Comparison of ENCODE assay signal across 16 cellular contexts in the genomic region with DNA sequence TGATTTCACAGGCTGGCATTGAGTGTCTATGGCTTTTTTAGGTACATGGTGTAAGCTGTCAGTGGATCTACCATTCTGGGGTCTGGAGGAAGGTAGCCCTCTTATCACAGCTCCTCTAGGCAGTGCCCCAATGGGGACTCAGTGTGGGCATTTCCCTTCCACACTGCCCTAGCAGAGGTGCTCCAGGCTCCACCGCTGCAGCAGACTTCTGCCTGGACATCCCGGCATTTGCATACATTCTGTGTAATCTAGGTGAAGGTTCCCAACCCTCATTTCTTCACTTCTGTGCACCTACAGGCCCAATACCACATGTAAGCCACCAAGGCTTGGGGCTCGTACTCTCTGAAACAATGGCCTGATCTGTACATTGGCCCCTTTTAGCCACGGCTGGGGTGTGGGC.
DNase-seq lines count a peak whose midpoint lies in the region; ATAC-seq and TF ChIP-seq lines count a peak whose summit lies in the region.
"Had no signal": no experiment of that assay in that cellular context is flagged by ENCODE, and none has a peak within 500 bp of the region (broad histone marks: within the 10 kb centered on the region; RNA-seq: fewer than 3 reads in every experiment).

No MANE protein-coding gene starts in this region.

- H3K9ac ChIP-seq in DND-41 (ENCODE audit: low read depth, low read length) = no peak overlapping the region

- H3K27me3 ChIP-seq in DND-41 (ENCODE audit: insufficient read depth, low read length, poor library complexity) = no peaks in the 10 kb centered on the region

- peak; percentile 5 for DNase-seq in NCI-H2227 (lab: John Stamatoyannopoulos, UW; ENCODE audit: unreplicated experiment)
- no peak for DNase-seq in NCI-H2227 treated with DMSO at 0.1 percent for 48 hours (lab: John Stamatoyannopoulos, UW)
- DNase-seq in DND-41 = peak; percentile 28
- peak; percentile 12 for DNase-seq in NCI-H69 (lab: John Stamatoyannopoulos, UW)
- peak; percentile 19 to 51 for DNase-seq in erythroblast (lab: John Stamatoyannopoulos, UW)
- no peak for DNase-seq in D341Med (ENCODE audit: low spot score)
- DNase-seq in SIG-M5 (lab: John Stamatoyannopoulos, UW) = no peak
- DNase-seq in KG1 (lab: John Stamatoyannopoulos, UW) = no peak
- DNase-seq: CD4-positive, alpha-beta T cell; DMS79 treated with DMSO at 0.1 percent for 48 hours; H9; NCI-H187; NCI-H526; NK-92 treated with Interleukin-12 subunit alpha and Interleukin-12 subunit beta, amount 100 ng/mL, for 24 hours; Right ventricle myocardium superior had no signal

- peaks cover 68% of the 10 kb centered on the region for H3K36me3 ChIP-seq in DND-41 (ENCODE audit: insufficient read depth, low read length)

- H3K27ac ChIP-seq in DND-41 (ENCODE audit: low read length) = no peak overlapping the region
- H3K27ac ChIP-seq: SK-N-MC had no signal

- no peak overlapping the region for H3K4me3 ChIP-seq in DND-41 (ENCODE audit: low read depth in 1 of 2, low read length in 2 of 2)
- H3K4me3 ChIP-seq: SK-N-MC had no signal

- H4K20me1 ChIP-seq in DND-41 (ENCODE audit: insufficient read depth, low read length) = no peaks in the 10 kb centered on the region

- H3K9me3 ChIP-seq in DND-41 (ENCODE audit: insufficient read depth, low read length, severe bottlenecking) = peaks cover 49% of the 10 kb centered on the region

- H2AFZ ChIP-seq in DND-41 (ENCODE audit: low read depth, low read length) = no peak overlapping the region

- no peaks in the 10 kb centered on the region for H3K4me1 ChIP-seq in DND-41 (ENCODE audit: insufficient read depth, low read length)

- no peak for TF ChIP-seq CTCF in DND-41 (IDR thresholded peaks at IDR 0.05; ENCODE audit: borderline replicate concordance, extremely low read depth, low read length, poor library complexity, severe bottlenecking)

- ATAC-seq in DND-41 (ENCODE audit: insufficient read depth, low read depth) = no peak

- H3K79me2 ChIP-seq in DND-41 (ENCODE audit: insufficient read depth, low read length) = peaks cover 4% of the 10 kb centered on the region; the same call in 1 of the 2 replicates

- no peak overlapping the region for H3K4me2 ChIP-seq in DND-41 (ENCODE audit: insufficient read depth, low read length)

- no peak for TF ChIP-seq POLR2A in erythroblast (IDR thresholded peaks at IDR 0.05; ENCODE audit: low read length)

Comparison
In these comparisons a context has a peak if more than half of its experiments do, and no peak if none do; other contexts are left out.
1. DNase-seq: peak in NCI-H2227 (single experiment), DND-41 (single experiment), NCI-H69 (single experiment) and erythroblast (2 of 2); none in NCI-H2227 treated with DMSO at 0.1 percent for 48 hours (single experiment), D341Med (single experiment), SIG-M5 (single experiment) and KG1 (single experiment).